In genomic region chr7:5584821-5585220, GRCh38 we compare ENCODE assay signal across 20 cellular contexts. TPM values are rescaled to one million over a fixed set of nuclear protein-coding genes. Genes with fewer than 3 reads are reported as not detected.
A peak's percentile ranks its signal among the peaks of the same experiment; 100 is the strongest.
DNase-seq lines count a peak whose midpoint lies in the region; ATAC-seq, FAIRE-seq and TF ChIP-seq lines count a peak whose summit lies in the region.
"Had no signal": no experiment of that assay in that cellular context is flagged by ENCODE, and none has a peak within 500 bp of the region (broad histone marks: within the 10 kb centered on the region; RNA-seq: fewer than 3 reads in every experiment).

No MANE protein-coding gene starts in this region.

- no peaks in the 10 kb centered on the region for H3K36me3 ChIP-seq in mesenchymal stem cell (ENCODE audit: control insufficient read depth in 1 of 2, insufficient read depth in 2 of 2, low read depth in 1 of 2, low read length in 2 of 2)
- H3K36me3 ChIP-seq in esophagus muscularis mucosa: no peaks in the 10 kb centered on the region
- H3K36me3 ChIP-seq: HAP-1, Peyer's patch had no signal

- no peaks in the 10 kb centered on the region for H3K36me3 Mint-ChIP-seq in activated T-cell treated with anti-CD3 and anti-CD28 coated beads, Interleukin-2, amount 50 U/mL, for 72 hours (ENCODE audit: insufficient read depth in 2 of 2)
- H3K36me3 Mint-ChIP-seq in stimulated activated memory B cell treated with anti-CD40 and anti-IgM and Interleukin-4, amounts not matched to agents 10 μg/mL and 1 μg/mL and 100 μg/mL, for 72 hours: no peaks in the 10 kb centered on the region
- H3K36me3 Mint-ChIP-seq: CD8-positive, alpha-beta T cell had no signal

- no peak overlapping the region for H3K27ac Mint-ChIP-seq in activated T-cell treated with anti-CD3 and anti-CD28 coated beads, Interleukin-2, amount 50 U/mL, for 72 hours
- H3K27ac Mint-ChIP-seq in stimulated activated memory B cell treated with anti-CD40 and anti-IgM and Interleukin-4, amounts not matched to agents 10 μg/mL and 1 μg/mL and 100 μg/mL, for 72 hours: no peak overlapping the region
- H3K27ac Mint-ChIP-seq: CD8-positive, alpha-beta T cell; GM23338 had no signal

- no peak for TF ChIP-seq CTCF in esophagus muscularis mucosa (IDR thresholded peaks at IDR 0.05)

- no peak overlapping the region for H3K14ac ChIP-seq in mesenchymal stem cell (ENCODE audit: low read length in 2 of 2)

- H3K27ac ChIP-seq in mesenchymal stem cell (ENCODE audit: low read length, poor library complexity, severe bottlenecking) (no peak overlapping the region), esophagus muscularis mucosa (replicated peaks in 1 of 4) (no peak overlapping the region)
- H3K27ac ChIP-seq: 22Rv1, Peyer's patch had no signal

- H3K4ac ChIP-seq in mesenchymal stem cell (ENCODE audit: low read depth in 1 of 2, low read length in 2 of 2): no peak overlapping the region

- H3K4me1 ChIP-seq in mesenchymal stem cell (ENCODE audit: control insufficient read depth, insufficient read depth, low read depth, low read length) (peaks cover 12% of the 10 kb centered on the region), esophagus muscularis mucosa (peaks cover 8 to 14% (median 12%) of the 10 kb centered on the region in 4 donors)
- H3K4me1 ChIP-seq: HAP-1 had no signal

- intact Hi-C loops in esophagus muscularis mucosa (cut with DNase I): loop anchor here (5.0 kb wide), 1 partner anchor 37 kb away; no protein-coding TSS in a partner anchor

- TF ChIP-seq EP300 in esophagus muscularis mucosa (IDR thresholded peaks at IDR 0.05): no peak

- no peak overlapping the region for H3K23ac ChIP-seq in mesenchymal stem cell (ENCODE audit: low read length in 2 of 2)

- no peak overlapping the region for H2BK120ac ChIP-seq in mesenchymal stem cell (ENCODE audit: low read depth, low read length)

- H3K79me1 ChIP-seq in mesenchymal stem cell (replicated peaks; ENCODE audit: low read length, poor library complexity, severe bottlenecking): no peaks in the 10 kb centered on the region

- no peak overlapping the region for H2BK15ac ChIP-seq in mesenchymal stem cell (ENCODE audit: low read depth, poor library complexity, severe bottlenecking)

- H3K4me3 ChIP-seq in mesenchymal stem cell (ENCODE audit: insufficient read depth in 1 of 2, low read depth in 1 of 2, low read length in 2 of 2) (no peak overlapping the region), esophagus muscularis mucosa (no peak overlapping the region)
- H3K4me3 ChIP-seq: GM23338, HAP-1, Peyer's patch had no signal

- no peak overlapping the region for H2AFZ ChIP-seq in mesenchymal stem cell (ENCODE audit: low read depth, low read length)
- H2AFZ ChIP-seq: GM23338 had no signal

- no peak for TF ChIP-seq POLR2A in esophagus muscularis mucosa (IDR thresholded peaks at IDR 0.05; ENCODE audit: low read depth)

- H2AK5ac ChIP-seq in mesenchymal stem cell (ENCODE audit: low read length, severe bottlenecking): no peak overlapping the region

- 65% methylated on average over 3 of the region's 4 CpGs for WGBS in mesenchymal stem cell
- WGBS in esophagus muscularis mucosa: 96% methylated on average over 4 of the region's 4 CpGs

- H3K4me3 Mint-ChIP-seq in activated T-cell treated with anti-CD3 and anti-CD28 coated beads, Interleukin-2, amount 50 U/mL, for 72 hours: no peak overlapping the region
- H3K4me3 Mint-ChIP-seq in stimulated activated memory B cell treated with anti-CD40 and anti-IgM and Interleukin-4, amounts not matched to agents 10 μg/mL and 1 μg/mL and 100 μg/mL, for 72 hours: no peak overlapping the region
- H3K4me3 Mint-ChIP-seq: CD8-positive, alpha-beta T cell; GM23338 had no signal

- H2BK5ac ChIP-seq in mesenchymal stem cell (ENCODE audit: low read depth, low read length, poor library complexity, severe bottlenecking): no peak overlapping the region

- H4K8ac ChIP-seq in mesenchymal stem cell (ENCODE audit: low read length): no peak overlapping the region

- H3K27me3 ChIP-seq in mesenchymal stem cell (ENCODE audit: control insufficient read depth in 1 of 2, insufficient read depth in 1 of 2, low read length in 2 of 2): peaks cover 0 to 5% of the 10 kb centered on the region in 2 experiments
- no peaks in the 10 kb centered on the region for H3K27me3 ChIP-seq in esophagus muscularis mucosa
- H3K27me3 ChIP-seq: Peyer's patch had no signal

- H3K27me3 Mint-ChIP-seq in activated T-cell treated with anti-CD3 and anti-CD28 coated beads, Interleukin-2, amount 50 U/mL, for 72 hours (ENCODE audit: low read depth): peaks cover 6% of the 10 kb centered on the region
- H3K27me3 Mint-ChIP-seq in stimulated activated memory B cell treated with anti-CD40 and anti-IgM and Interleukin-4, amounts not matched to agents 10 μg/mL and 1 μg/mL and 100 μg/mL, for 72 hours: peaks cover 13% of the 10 kb centered on the region

- no peak overlapping the region for H4K91ac ChIP-seq in mesenchymal stem cell (ENCODE audit: low read length)

- FAIRE-seq in HTR-8/SVneo (lab: Jason Lieb, UNC): no peak
- FAIRE-seq: G401.6 had no signal

- no peak overlapping the region for H3K18ac ChIP-seq in mesenchymal stem cell (ENCODE audit: low read depth in 1 of 2, low read length in 2 of 2)

- H3K4me1 Mint-ChIP-seq in activated T-cell treated with anti-CD3 and anti-CD28 coated beads, Interleukin-2, amount 50 U/mL, for 72 hours (ENCODE audit: low read depth): peaks cover 23% of the 10 kb centered on the region
- peaks cover 19% of the 10 kb centered on the region for H3K4me1 Mint-ChIP-seq in stimulated activated memory B cell treated with anti-CD40 and anti-IgM and Interleukin-4, amounts not matched to agents 10 μg/mL and 1 μg/mL and 100 μg/mL, for 72 hours

- no peak overlapping the region for H3K9ac ChIP-seq in mesenchymal stem cell (ENCODE audit: low read length)

- peak; percentile 33 to 38 for ATAC-seq in activated T-cell treated with anti-CD3 and anti-CD28 coated beads, Interleukin-2, amount 50 U/mL, for 72 hours (replicated peaks in 1 of 2)
- ATAC-seq in HG03442 (IDR thresholded peaks at IDR 0.05; ENCODE audit: unreplicated experiment): peak; percentile 38
- ATAC-seq in stimulated activated memory B cell treated with anti-CD40 and anti-IgM and Interleukin-4, amounts not matched to agents 10 μg/mL and 1 μg/mL and 100 μg/mL, for 72 hours: peak; percentile 46
- ATAC-seq: CD8-positive, alpha-beta T cell; GM23338 had no signal

- no peaks in the 10 kb centered on the region for H3K9me3 ChIP-seq in mesenchymal stem cell (ENCODE audit: control insufficient read depth, low read length)
- H3K9me3 ChIP-seq in esophagus muscularis mucosa: no peaks in the 10 kb centered on the region
- H3K9me3 ChIP-seq: HAP-1, Peyer's patch had no signal

- H3K4me2 ChIP-seq in mesenchymal stem cell (ENCODE audit: low read length, poor library complexity, severe bottlenecking): no peak overlapping the region
- H3K4me2 ChIP-seq: GM23338 had no signal

- DNase-seq in activated T-cell treated with anti-CD3 and anti-CD28 coated beads, Interleukin-2, amount 50 U/mL, for 72 hours: no peak
- DNase-seq in activated T-cell treated with anti-CD3 and anti-CD28 coated beads for 4 hours: no peak
- peak; percentile 63 for DNase-seq in mesenchymal stem cell
- no peak for DNase-seq in Ammon's horn (ENCODE audit: low spot score)
- DNase-seq in HTR-8/SVneo (ENCODE audit: insufficient read length, low spot score): no peak
- no peak for DNase-seq in esophagus muscularis mucosa (ENCODE audit: extremely low spot score)
- DNase-seq: ACHN; CD8-positive, alpha-beta T cell; DMS153; Kasumi-1; NCI-H187; NCI-H446; NCI-H526; Peyer's patch had no signal

- no peak overlapping the region for H2BK12ac ChIP-seq in mesenchymal stem cell (ENCODE audit: low read length in 2 of 2)

- no peaks in the 10 kb centered on the region for H3K9me3 Mint-ChIP-seq in activated T-cell treated with anti-CD3 and anti-CD28 coated beads, Interleukin-2, amount 50 U/mL, for 72 hours
- H3K9me3 Mint-ChIP-seq in stimulated activated memory B cell treated with anti-CD40 and anti-IgM and Interleukin-4, amounts not matched to agents 10 μg/mL and 1 μg/mL and 100 μg/mL, for 72 hours: peaks cover 3% of the 10 kb centered on the region
- H3K9me3 Mint-ChIP-seq: CD8-positive, alpha-beta T cell; GM23338 had no signal

RNA-seq across cellular contexts. Expression of gene FSCN1, which starts 7.8 kb away (rescaled TPM):
- 10 to 100 TPM; 25.7 to 31.3 TPM for total RNA-seq in activated T-cell treated with anti-CD3 and anti-CD28 coated beads, Interleukin-2, amount 50 U/mL, for 72 hours
- 241 TPM for polyA plus RNA-seq in mesenchymal stem cell (2013, experiment 1 of 2)
- 235 TPM for polyA plus RNA-seq in mesenchymal stem cell (2013, experiment 2 of 2)
- total RNA-seq in esophagus muscularis mucosa: 10 to 100 TPM; 15.0 to 28.4 (median 21.2) TPM

RNA-seq across cellular contexts. Expression of gene ACTB, which starts 54.4 kb away (rescaled TPM):
- 1,000 to 10,000 TPM; 4,284 to 5,173 TPM for total RNA-seq in activated T-cell treated with anti-CD3 and anti-CD28 coated beads, Interleukin-2, amount 50 U/mL, for 72 hours
- polyA plus RNA-seq in mesenchymal stem cell (2013, experiment 1 of 2): 10,616 TPM
- polyA plus RNA-seq in mesenchymal stem cell (2013, experiment 2 of 2): 10,486 TPM
- total RNA-seq in esophagus muscularis mucosa: over 10,000 TPM in 2 of 4 donors, 1,000 to 10,000 TPM in 2; 7,343 to 12,848 (median 9,443) TPM
